20 cellular contexts compared by ENCODE assay signal in the genomic region with DNA sequence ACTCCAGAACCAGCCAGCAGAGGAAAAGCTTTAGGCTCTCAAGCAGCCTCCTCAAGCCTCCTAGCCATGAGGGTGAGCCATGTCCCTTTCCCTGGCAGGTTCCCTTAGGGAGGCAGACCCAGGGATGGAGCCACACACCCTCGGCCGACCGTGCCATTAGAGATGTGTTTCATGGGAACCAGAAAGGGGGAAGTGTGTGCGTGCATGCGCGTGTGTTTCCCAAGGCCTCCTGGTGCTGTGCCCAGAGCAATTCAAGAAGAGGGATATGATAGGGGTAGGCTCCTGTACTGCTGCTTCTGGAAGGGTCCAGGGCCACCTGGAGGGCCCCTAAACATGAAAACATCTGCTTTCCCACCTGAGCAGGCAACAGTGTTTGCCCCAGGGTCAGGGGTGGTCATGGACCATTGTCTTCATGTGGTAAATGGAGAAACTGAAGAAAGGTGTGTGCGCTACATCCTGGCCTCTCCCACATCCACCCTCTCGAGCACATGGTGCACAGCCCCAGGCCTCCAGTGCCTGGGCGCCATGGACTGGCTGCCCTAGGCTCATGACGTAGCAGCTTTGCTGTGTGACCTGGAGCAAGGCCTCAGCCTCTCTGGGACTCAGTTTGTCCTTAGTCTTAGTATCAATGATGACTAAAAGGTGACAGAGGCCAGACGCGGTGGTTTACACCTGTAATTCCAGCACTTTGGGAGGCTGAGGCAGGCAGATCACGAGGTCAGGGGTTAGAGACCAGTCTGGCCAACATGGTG.
"Had no signal": no experiment of that assay in that cellular context is flagged by ENCODE, and none has a peak within 500 bp of the region (broad histone marks: within the 10 kb centered on the region; RNA-seq: fewer than 3 reads in every experiment).

No MANE protein-coding gene starts in this region.

- H3K36me3 Mint-ChIP-seq: activated CD8-positive, alpha-beta memory T cell treated with anti-CD3 and anti-CD28 coated beads, Interleukin-2, amount 10 ng/mL, durations not matched to agents 7 days and 5 days; activated naive CD4-positive, alpha-beta T cell treated with anti-CD3 and anti-CD28 coated beads, Interleukin-2, amount 50 U/mL, for 72 hours; naive B cell had no signal

- H3K4me3 Mint-ChIP-seq: activated CD4-positive, alpha-beta T cell treated with anti-CD3 and anti-CD28 coated beads, Interleukin-2, amount 10 ng/mL, durations not matched to agents 24 days and 14 days; activated CD8-positive, alpha-beta memory T cell treated with anti-CD3 and anti-CD28 coated beads, Interleukin-2, amount 10 ng/mL, durations not matched to agents 7 days and 5 days; activated CD8-positive, alpha-beta T cell treated with anti-CD3 and anti-CD28 coated beads for 36 hours; naive B cell; T-helper 1 cell treated with Interleukin-12 subunit alpha and Interleukin-12 subunit beta and Interleukin-4 antibody, amounts not matched to agents 30 μg/mL and 1 μg/mL, for 36 hours had no signal

- H3K4me1 Mint-ChIP-seq: activated CD4-positive, alpha-beta T cell treated with anti-CD3 and anti-CD28 coated beads, Interleukin-2, amount 10 ng/mL, durations not matched to agents 24 days and 14 days; activated CD8-positive, alpha-beta memory T cell treated with anti-CD3 and anti-CD28 coated beads, Interleukin-2, amount 10 ng/mL, durations not matched to agents 7 days and 5 days; naive B cell had no signal

- H3K36me3 ChIP-seq: brain microvascular endothelial cell, lower lobe of right lung, prostate gland, right atrium auricular region, spleen had no signal

- H3K27me3 ChIP-seq: brain microvascular endothelial cell, right atrium auricular region had no signal

- H3K27ac ChIP-seq: brain microvascular endothelial cell, foreskin keratinocyte, lower lobe of right lung, prostate gland, right atrium auricular region, spleen had no signal

- H3K9me3 Mint-ChIP-seq: activated CD4-positive, alpha-beta T cell treated with anti-CD3 and anti-CD28 coated beads, Interleukin-2, amount 10 ng/mL, durations not matched to agents 24 days and 14 days; activated CD8-positive, alpha-beta T cell treated with anti-CD3 and anti-CD28 coated beads for 36 hours; activated naive CD4-positive, alpha-beta T cell treated with anti-CD3 and anti-CD28 coated beads, Interleukin-2, amount 50 U/mL, for 72 hours; naive B cell; T-helper 1 cell treated with Interleukin-12 subunit alpha and Interleukin-12 subunit beta and Interleukin-4 antibody, amounts not matched to agents 30 μg/mL and 1 μg/mL, for 36 hours had no signal

- H3K9me3 ChIP-seq: lower lobe of right lung, prostate gland, right atrium auricular region, spleen had no signal

- ATAC-seq: activated CD8-positive, alpha-beta memory T cell treated with anti-CD3 and anti-CD28 coated beads, Interleukin-2, amount 10 ng/mL, durations not matched to agents 7 days and 5 days; activated CD8-positive, alpha-beta T cell treated with anti-CD3 and anti-CD28 coated beads for 36 hours; activated naive CD4-positive, alpha-beta T cell treated with anti-CD3 and anti-CD28 coated beads, Interleukin-2, amount 50 U/mL, for 72 hours; foreskin keratinocyte; left lobe of liver; lower lobe of right lung had no signal

- H3K4me1 ChIP-seq: foreskin keratinocyte, lower lobe of right lung, prostate gland, right atrium auricular region, spleen had no signal

- H3K4me3 ChIP-seq: lower lobe of right lung, prostate gland, right atrium auricular region, spleen had no signal

- H3K27ac Mint-ChIP-seq: activated CD4-positive, alpha-beta T cell treated with anti-CD3 and anti-CD28 coated beads, Interleukin-2, amount 10 ng/mL, durations not matched to agents 24 days and 14 days; activated CD8-positive, alpha-beta memory T cell treated with anti-CD3 and anti-CD28 coated beads, Interleukin-2, amount 10 ng/mL, durations not matched to agents 7 days and 5 days; activated CD8-positive, alpha-beta T cell treated with anti-CD3 and anti-CD28 coated beads for 36 hours; activated naive CD4-positive, alpha-beta T cell treated with anti-CD3 and anti-CD28 coated beads, Interleukin-2, amount 50 U/mL, for 72 hours; naive B cell; T-helper 1 cell treated with Interleukin-12 subunit alpha and Interleukin-12 subunit beta and Interleukin-4 antibody, amounts not matched to agents 30 μg/mL and 1 μg/mL, for 36 hours had no signal

- DNase-seq: activated CD4-positive, alpha-beta T cell treated with anti-CD3 and anti-CD28 coated beads, Interleukin-2, amount 10 ng/mL, durations not matched to agents 24 days and 14 days; activated CD8-positive, alpha-beta memory T cell treated with anti-CD3 and anti-CD28 coated beads, Interleukin-2, amount 10 ng/mL, durations not matched to agents 7 days and 5 days; activated CD8-positive, alpha-beta T cell treated with anti-CD3 and anti-CD28 coated beads for 36 hours; activated T-cell treated with anti-CD3 and anti-CD28 coated beads, Interleukin-2, amount 50 U/mL, for 1 hour; aorta; brain microvascular endothelial cell; central memory CD4-positive, alpha-beta T cell; effector memory CD4-positive, alpha-beta T cell; foreskin keratinocyte; lower lobe of right lung; mesendoderm; naive B cell; spleen; stimulated activated CD4-positive, alpha-beta T cell treated with anti-CD3 and anti-CD28 coated beads, Interleukin-4, amount 100 ng/mL, for 1 hour; stimulated activated naive CD4-positive, alpha-beta T cell treated with Interleukin-2 at 50 U/mL for 16 hours had no signal
